ENCODE assay signal across 8 cellular contexts in the genomic region with DNA sequence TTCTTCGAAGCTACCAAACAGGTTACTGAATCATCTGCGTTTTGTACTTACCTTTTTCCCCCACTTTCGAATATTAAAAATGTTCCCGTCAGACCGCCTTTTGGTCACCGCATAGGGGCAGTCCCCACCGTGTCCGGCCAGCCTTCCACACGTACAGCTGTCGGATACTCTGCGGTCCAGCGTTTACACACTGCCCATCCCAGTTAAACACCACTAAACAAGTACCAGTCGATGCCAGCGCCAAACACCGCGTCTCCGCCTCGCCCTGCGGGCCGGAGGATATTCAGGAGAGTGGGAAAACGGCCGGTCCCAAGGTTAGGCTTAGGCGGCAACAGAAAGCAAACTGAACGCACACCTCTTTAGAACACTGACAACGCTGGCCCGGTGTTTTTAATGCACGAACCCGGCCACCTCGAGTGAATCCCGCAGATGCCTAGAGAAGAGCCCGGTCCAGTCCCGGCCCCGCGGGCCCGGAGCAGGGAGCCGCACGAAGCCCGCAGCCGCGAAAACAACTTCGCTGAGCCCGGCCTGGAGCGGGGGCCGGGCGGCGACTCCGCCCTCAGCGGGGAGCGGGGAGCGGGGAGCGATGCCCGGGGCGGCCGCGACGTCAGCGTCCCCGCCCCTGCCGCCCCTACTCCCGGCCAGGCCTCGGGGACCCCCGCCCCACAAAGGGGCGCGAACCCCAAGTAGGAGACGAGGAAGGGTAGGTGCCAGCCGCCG. TPM values are rescaled to one million over a fixed set of nuclear protein-coding genes. Genes with fewer than 3 reads are reported as not detected.
DNase-seq lines count a peak whose midpoint lies in the region; ATAC-seq, FAIRE-seq and TF ChIP-seq lines count a peak whose summit lies in the region.

No MANE protein-coding gene starts in this region.

- TF ChIP-seq POLR2A in K562 (conservative IDR thresholded peaks at IDR 0.05) = peak; percentile 56

- intact Hi-C loops in K562 (cut with micrococcal nuclease) = loop anchor here (1.0 to 2.0 kb wide), 2 partner anchors 12 to 14 kb away; no protein-coding TSS in a partner anchor

- no peaks in the 10 kb centered on the region for H3K27me3 ChIP-seq in K562 (ENCODE audit: control insufficient read depth in 2 of 2, insufficient read depth in 2 of 2, low read length in 2 of 2)

- no peaks in the 10 kb centered on the region for H3K9me1 ChIP-seq in K562 (ENCODE audit: control insufficient read depth, insufficient read depth, low read length)

- TSS peak; percentile 79 for BruUV-seq in K562 (replicated peaks; lab: Mats Ljungman, UMichigan)

- H3K4me3 ChIP-seq in K562 (peak overlapping the region; percentile 91), skin epidermis (peak overlapping the region; percentile 63 to 100 (median 97))

- peak overlapping the region; percentile 98 for H3K4me2 ChIP-seq in K562 (ENCODE audit: insufficient read depth, low read length)

- H3K9me3 ChIP-seq in ES-I3 (ENCODE audit: control insufficient read depth, insufficient read depth, low read length) (no peaks in the 10 kb centered on the region), K562 (replicated peaks; ENCODE audit: control insufficient read depth, insufficient read depth, low read depth, low read length) (no peaks in the 10 kb centered on the region)

- peaks cover 14% of the 10 kb centered on the region for H4K20me1 ChIP-seq in K562 (replicated peaks; ENCODE audit: control insufficient read depth, insufficient read depth, low read length)

- ATAC-seq in HG02610 (IDR thresholded peaks at IDR 0.05; ENCODE audit: unreplicated experiment) (peak; percentile 31), K562 (peak; percentile 66)

- H3K9ac ChIP-seq in ES-I3 (ENCODE audit: low read depth, low read length) (peak overlapping the region; percentile 73), K562 (ENCODE audit: insufficient read depth in 1 of 2, low read depth in 2 of 2, low read length in 2 of 2) (peak overlapping the region; percentile 87 to 99)

- peaks cover 4% of the 10 kb centered on the region; the same call in 1 of the 2 replicates for H3K4me1 ChIP-seq in ES-I3 (ENCODE audit: insufficient read depth, low read length)
- peaks cover 21 to 47% of the 10 kb centered on the region in 2 experiments for H3K4me1 ChIP-seq in K562 (replicated peaks in 1 of 2; ENCODE audit: control insufficient read depth in 2 of 2, insufficient read depth in 2 of 2, low read length in 2 of 2)

- in situ Hi-C loops in ACHN (cut with HindIII; ENCODE audit: low pct_ligation_motif_present, low pct_unique_long_range_greater_than_20kb, low sequenced_read_pairs) (no loop called here), K562 (cut with MboI) (no loop called here)

- WGBS in K562 (ENCODE audit: insufficient coverage, low coverage, missing lambda C conversion rate) = 1% methylated on average over 43 of the region's 67 CpGs

- TF ChIP-seq RAD21 in K562 (CRISPR knock-in tag; conservative IDR thresholded peaks at IDR 0.05 in 1 of 2, IDR thresholded peaks at IDR 0.05 in 1 of 2) = peak; percentile 12 to 27; a peak in 2 of 4 replicates

- H3K79me2 ChIP-seq in K562 (ENCODE audit: control insufficient read depth, insufficient read depth, low read length) = peaks cover 57% of the 10 kb centered on the region

- peak overlapping the region; percentile 94 for H3K27ac ChIP-seq in K562 (ENCODE audit: extremely low read depth, low read depth, low read length)
- H3K27ac ChIP-seq in skin epidermis = peak overlapping the region; percentile 68 to 98 (median 93)

- POLR2A ChIA-PET in K562 (lab: Yijun Ruan, JAX) = interaction anchor here (0.5 to 2.2 kb wide), 12 partner anchors 7 to 43 kb away, joined by 3 to 12 read pairs (median 4); a partner anchor contains a TSS

- TF ChIP-seq CTCF in K562 (IDR thresholded peaks at IDR 0.05 in 2 of 3, conservative IDR thresholded peaks at IDR 0.05 in 1 of 3; ENCODE audit: insufficient read depth in 2 of 3, low read depth in 1 of 3, low read length in 3 of 3) = peak; percentile 19 to 29 (median 25); a peak in 2 of 6 replicates

- TF ChIP-seq EP300 in K562 (IDR thresholded peaks at IDR 0.05; ENCODE audit: low read length) = no peak

- CTCF ChIA-PET in K562 (lab: Yijun Ruan, JAX; ENCODE audit: low intra/inter-chr PET ratio) = no interaction called here

- no peak for FAIRE-seq in K562 (lab: Jason Lieb, UNC)

- peak; percentile 48 for DNase-seq in ACHN
- peak; percentile 61 for DNase-seq in NCI-H2171 treated with DMSO at 0.1 percent for 48 hours (lab: John Stamatoyannopoulos, UW)
- peak in 2 of 4 experiments; percentile 71 to 87 for DNase-seq in K562 (ENCODE audit: extremely low read depth in 1 of 4, low spot score in 3 of 4)
- DNase-seq in iris pigment epithelial cell (ENCODE audit: low read depth) = peak; percentile 37
- DNase-seq in HPDE6-E6E7 (ENCODE audit: extremely low spot score) = no peak

- H2AFZ ChIP-seq in K562 (ENCODE audit: low read depth, low read length) = peak overlapping the region; percentile 81

- no peaks in the 10 kb centered on the region for H3K36me3 ChIP-seq in ES-I3 (ENCODE audit: insufficient read depth, low read length)
- H3K36me3 ChIP-seq in K562 (ENCODE audit: control insufficient read depth, insufficient read depth, low read length) = peaks cover 17% of the 10 kb centered on the region; the same call in 2 of the 3 replicates

RNA-seq across cellular contexts. Expression of a gene that starts 0.7 kb away (rescaled TPM):
- 29.6 and 40.5 TPM in 2 replicates for total RNA-seq in K562 (2011; cell fraction: chromatin; rRNA removed; ENCODE audit: low replicate concordance)
- total RNA-seq in K562 (2011; cell fraction: nucleolus; rRNA removed) = 22.5 and 27.3 TPM in 2 replicates
- total RNA-seq in K562 (2011; cell fraction: nucleoplasm; rRNA removed) = 22.7 and 26.4 TPM in 2 replicates
- 12.6 and 13.8 TPM in 2 replicates for total RNA-seq in K562 (2014; rRNA removed)
- 11.7 and 12.6 TPM in 2 replicates for total RNA-seq in K562 (2014; rRNA removed; fragmentation: Illumina TruSeq; extraction: Trizol)
- total RNA-seq in K562 (2015; rRNA removed; fragmentation: Illumina TruSeq; extraction: Trizol) = 9.8 and 10.3 TPM in 2 replicates
- total RNA-seq in K562 (2021) = 30.2 and 36.1 TPM in 2 replicates
- 8.8 and 9.6 TPM in 2 replicates for polyA plus RNA-seq in K562 (2011; rRNA removed)
- polyA plus RNA-seq in K562 (2011; cell fraction: cytosol; rRNA removed) = 6.1 and 6.2 TPM in 2 replicates
- polyA plus RNA-seq in K562 (2011; cell fraction: nucleus; rRNA removed) = 20.7 and 23.9 TPM in 2 replicates
- polyA plus RNA-seq in K562 (2012) = 15.6 and 27.8 TPM in 2 replicates
- polyA plus RNA-seq in K562 (2014; fragmentation: Illumina TruSeq; extraction: Trizol) = 17.9 and 21.5 TPM in 2 replicates
- 1 to 10 TPM; 1.8 TPM for polyA plus RNA-seq in K562 (2014; fragmentation: Nextera tagmentation; extraction: Ambion mirVana)
- polyA plus RNA-seq in K562 (2014; rRNA removed) = 13.2 and 13.3 TPM in 2 replicates
- polyA minus RNA-seq in K562 (2011; rRNA and poly(A)+ RNA removed) = 7.5 and 7.7 TPM in 2 replicates
- 7.8 and 9.4 TPM in 2 replicates for polyA minus RNA-seq in K562 (2011; cell fraction: cytosol; rRNA and poly(A)+ RNA removed)
- 4.3 and 6.3 TPM in 2 replicates for polyA minus RNA-seq in K562 (2011; cell fraction: nucleus; rRNA and poly(A)+ RNA removed)

RNA-seq across cellular contexts. Expression of a gene that starts 10.1 kb away (rescaled TPM):
- 34.6 and 104 TPM in 2 replicates for total RNA-seq in K562 (2011; cell fraction: chromatin; rRNA removed; ENCODE audit: low replicate concordance)
- 89.4 and 101 TPM in 2 replicates for total RNA-seq in K562 (2011; cell fraction: nucleolus; rRNA removed)
- 53.5 and 55.7 TPM in 2 replicates for total RNA-seq in K562 (2011; cell fraction: nucleoplasm; rRNA removed)
- total RNA-seq in K562 (2014; rRNA removed) (26.4 and 32.3 TPM in 2 replicates), K562 (2014; rRNA removed; fragmentation: Illumina TruSeq; extraction: Trizol) (10.0 and 12.6 TPM in 2 replicates), K562 (2015; rRNA removed; fragmentation: Illumina TruSeq; extraction: Trizol) (22.4 and 23.6 TPM in 2 replicates), K562 (2021) (39.6 and 42.1 TPM in 2 replicates)
- polyA plus RNA-seq in K562 (2011; rRNA removed) (11.0 and 14.9 TPM in 2 replicates), K562 (2014; fragmentation: Illumina TruSeq; extraction: Trizol) (17.5 and 24.2 TPM in 2 replicates), K562 (2014; fragmentation: Nextera tagmentation; extraction: Ambion mirVana) (1 to 10 TPM; 2.1 to 2.2 TPM), K562 (2014; rRNA removed) (21.0 and 22.2 TPM in 2 replicates)
- polyA plus RNA-seq in K562 (2011; cell fraction: cytosol; rRNA removed) = 17.3 and 24.4 TPM in 2 replicates
- polyA plus RNA-seq in K562 (2011; cell fraction: nucleus; rRNA removed) = 28.7 and 48.0 TPM in 2 replicates
- polyA plus RNA-seq in K562 (2012) = 37.5 and 39.1 TPM in 2 replicates
- polyA minus RNA-seq in K562 (2011; rRNA and poly(A)+ RNA removed) = 14.0 and 18.0 TPM in 2 replicates
- polyA minus RNA-seq in K562 (2011; cell fraction: cytosol; rRNA and poly(A)+ RNA removed) = 21.5 and 32.0 TPM in 2 replicates
- 22.6 and 27.8 TPM in 2 replicates for polyA minus RNA-seq in K562 (2011; cell fraction: nucleus; rRNA and poly(A)+ RNA removed)

RNA-seq across cellular contexts. Expression of a gene that starts 11.9 kb away (rescaled TPM):
- 24.8 and 79.9 TPM in 2 replicates for total RNA-seq in K562 (2011; cell fraction: chromatin; rRNA removed; ENCODE audit: low replicate concordance)
- 69.4 and 79.1 TPM in 2 replicates for total RNA-seq in K562 (2011; cell fraction: nucleolus; rRNA removed)
- 43.9 and 44.6 TPM in 2 replicates for total RNA-seq in K562 (2011; cell fraction: nucleoplasm; rRNA removed)
- total RNA-seq in K562 (2014; rRNA removed) (31.2 and 37.6 TPM in 2 replicates), K562 (2014; rRNA removed; fragmentation: Illumina TruSeq; extraction: Trizol) (7.4 and 9.5 TPM in 2 replicates), K562 (2015; rRNA removed; fragmentation: Illumina TruSeq; extraction: Trizol) (23.3 and 24.4 TPM in 2 replicates), K562 (2021) (18.2 and 22.1 TPM in 2 replicates)
- polyA plus RNA-seq in K562 (2011; rRNA removed) (12.7 and 18.9 TPM in 2 replicates), K562 (2014; fragmentation: Illumina TruSeq; extraction: Trizol) (20.0 and 23.0 TPM in 2 replicates), K562 (2014; fragmentation: Nextera tagmentation; extraction: Ambion mirVana) (1 to 10 TPM; 1.9 to 7.0 TPM), K562 (2014; rRNA removed) (28.1 and 29.3 TPM in 2 replicates)
- 16.2 and 22.5 TPM in 2 replicates for polyA plus RNA-seq in K562 (2011; cell fraction: cytosol; rRNA removed)
- polyA plus RNA-seq in K562 (2011; cell fraction: nucleus; rRNA removed) = 26.7 and 33.4 TPM in 2 replicates
- 15.1 and 24.7 TPM in 2 replicates for polyA plus RNA-seq in K562 (2012)
- 9.4 and 10.5 TPM in 2 replicates for polyA minus RNA-seq in K562 (2011; rRNA and poly(A)+ RNA removed)
- 8.3 and 12.0 TPM in 2 replicates for polyA minus RNA-seq in K562 (2011; cell fraction: cytosol; rRNA and poly(A)+ RNA removed)
- polyA minus RNA-seq in K562 (2011; cell fraction: nucleus; rRNA and poly(A)+ RNA removed) = 15.3 and 21.4 TPM in 2 replicates

RNA-seq across cellular contexts. Expression of a gene that starts 33.0 kb away (rescaled TPM):
- 73.9 and 235 TPM in 2 replicates for total RNA-seq in K562 (2011; cell fraction: chromatin; rRNA removed; ENCODE audit: low replicate concordance)
- 195 and 197 TPM in 2 replicates for total RNA-seq in K562 (2011; cell fraction: nucleolus; rRNA removed)
- total RNA-seq in K562 (2011; cell fraction: nucleoplasm; rRNA removed) = 94.0 and 120 TPM in 2 replicates
- 42.4 and 52.4 TPM in 2 replicates for total RNA-seq in K562 (2014; rRNA removed)
- 17.2 and 19.8 TPM in 2 replicates for total RNA-seq in K562 (2014; rRNA removed; fragmentation: Illumina TruSeq; extraction: Trizol)
- total RNA-seq in K562 (2015; rRNA removed; fragmentation: Illumina TruSeq; extraction: Trizol) = 44.5 and 55.4 TPM in 2 replicates
- 52.9 and 55.3 TPM in 2 replicates for total RNA-seq in K562 (2021)
- 29.5 and 57.2 TPM in 2 replicates for polyA plus RNA-seq in K562 (2011; rRNA removed)
- 50.1 and 59.3 TPM in 2 replicates for polyA plus RNA-seq in K562 (2011; cell fraction: cytosol; rRNA removed)
- polyA plus RNA-seq in K562 (2011; cell fraction: nucleus; rRNA removed) = 124 and 137 TPM in 2 replicates
- polyA plus RNA-seq in K562 (2012) = 45.7 and 62.8 TPM in 2 replicates
- polyA plus RNA-seq in K562 (2014; fragmentation: Illumina TruSeq; extraction: Trizol) = 24.9 and 40.6 TPM in 2 replicates
- 1 to 10 TPM; 1.9 to 7.4 TPM for polyA plus RNA-seq in K562 (2014; fragmentation: Nextera tagmentation; extraction: Ambion mirVana)
- polyA plus RNA-seq in K562 (2014; rRNA removed) = 50.9 and 66.9 TPM in 2 replicates
- 28.0 and 28.3 TPM in 2 replicates for polyA minus RNA-seq in K562 (2011; rRNA and poly(A)+ RNA removed)
- polyA minus RNA-seq in K562 (2011; cell fraction: cytosol; rRNA and poly(A)+ RNA removed) = 31.8 and 39.4 TPM in 2 replicates
- polyA minus RNA-seq in K562 (2011; cell fraction: nucleus; rRNA and poly(A)+ RNA removed) = 52.8 and 74.0 TPM in 2 replicates

RNA-seq across cellular contexts. Expression of a gene that starts 57.7 kb away (rescaled TPM):
- 0.28 and 0.44 TPM in 2 replicates for total RNA-seq in K562 (2011; cell fraction: chromatin; rRNA removed; ENCODE audit: low replicate concordance)
- total RNA-seq in K562 (2011; cell fraction: nucleolus; rRNA removed) = 0.39 TPM in 1 of 2 replicates, not detected in the other
- 0.15 TPM in 1 of 2 replicates, not detected in the other for total RNA-seq in K562 (2011; cell fraction: nucleoplasm; rRNA removed)
- total RNA-seq in K562 (2014; rRNA removed) (not detected in 2 replicates), K562 (2014; rRNA removed; fragmentation: Illumina TruSeq; extraction: Trizol) (not detected in 2 replicates), K562 (2015; rRNA removed; fragmentation: Illumina TruSeq; extraction: Trizol) (not detected in 2 replicates), K562 (2021) (not detected in 2 replicates)
- polyA plus RNA-seq in K562 (2011; rRNA removed) (0.04 and 0.06 TPM in 2 replicates), K562 (2014; fragmentation: Illumina TruSeq; extraction: Trizol) (not detected in 2 replicates), K562 (2014; fragmentation: Nextera tagmentation; extraction: Ambion mirVana) (not detected), K562 (2014; rRNA removed) (not detected in 2 replicates)
- polyA plus RNA-seq in K562 (2011; cell fraction: cytosol; rRNA removed) = 0.01 and 0.04 TPM in 2 replicates
- polyA plus RNA-seq in K562 (2011; cell fraction: nucleus; rRNA removed) = 0.06 TPM in 1 of 2 replicates, not detected in the other
- polyA plus RNA-seq in K562 (2012) = 0.07 and 0.12 TPM in 2 replicates
- polyA minus RNA-seq in K562 (2011; rRNA and poly(A)+ RNA removed) = 0.11 TPM in 1 of 2 replicates, not detected in the other
- polyA minus RNA-seq in K562 (2011; cell fraction: cytosol; rRNA and poly(A)+ RNA removed) = not detected in 2 replicates
- polyA minus RNA-seq in K562 (2011; cell fraction: nucleus; rRNA and poly(A)+ RNA removed) = not detected in 2 replicates
